ENCODE assay signal across 8 cellular contexts in genomic region chr13:51585234-51585672, GRCh38. TPM values are rescaled to one million over a fixed set of nuclear protein-coding genes. Genes with fewer than 3 reads are reported as not detected.
DNase-seq lines count a peak whose midpoint lies in the region; ATAC-seq and TF ChIP-seq lines count a peak whose summit lies in the region.

No MANE protein-coding gene starts in this region.

- peak overlapping the region; percentile 87 for H3K4me3 ChIP-seq in NB4 (ENCODE audit: low read depth, low read length)
- H3K4me3 ChIP-seq in brain microvascular endothelial cell (ENCODE audit: low read depth, low read length), result peak overlapping the region; percentile 90
- H3K4me3 ChIP-seq in upper lobe of right lung, result peak overlapping the region; percentile 93

- in situ Hi-C loops in brain microvascular endothelial cell (cut with HindIII; ENCODE audit: low pct_ligation_motif_present, low sequenced_read_pairs), result no loop called here

- TF ChIP-seq POLR2A in NB4 (IDR thresholded peaks at IDR 0.05; ENCODE audit: extremely low read depth, insufficient read length), result no peak

- TF ChIP-seq CTCF in NB4 (IDR thresholded peaks at IDR 0.05; ENCODE audit: low read depth, low read length) (no peak), brain microvascular endothelial cell (IDR thresholded peaks at IDR 0.05; ENCODE audit: low read depth, low read length, missing control alignments) (no peak), upper lobe of right lung (IDR thresholded peaks at IDR 0.05) (no peak)

- H3K27ac ChIP-seq in brain microvascular endothelial cell (peak overlapping the region; percentile 82), upper lobe of right lung (peak overlapping the region; percentile 88)

- H3K27me3 ChIP-seq in brain microvascular endothelial cell (replicated peaks), result no peaks in the 10 kb centered on the region
- no peaks in the 10 kb centered on the region for H3K27me3 ChIP-seq in upper lobe of right lung

- no peaks in the 10 kb centered on the region for H3K36me3 ChIP-seq in brain microvascular endothelial cell (replicated peaks)
- H3K36me3 ChIP-seq in upper lobe of right lung, result no peaks in the 10 kb centered on the region

- intact Hi-C loops in upper lobe of right lung (cut with DNase I), result no loop called here

- no peaks in the 10 kb centered on the region for H3K9me3 ChIP-seq in upper lobe of right lung

- DNase-seq in ELR (ENCODE audit: low read depth), result peak; percentile 38
- peak; percentile 66 for DNase-seq in NB4 (ENCODE audit: low read depth)
- peak; percentile 16 for DNase-seq in brain microvascular endothelial cell
- peak; percentile 72 for DNase-seq in medulla oblongata (ENCODE audit: extremely low spot score)
- no peak for DNase-seq in upper lobe of right lung

- H3K4me1 ChIP-seq in upper lobe of right lung, result peaks cover 21% of the 10 kb centered on the region

- no peak for ATAC-seq in upper lobe of right lung
- no peak for ATAC-seq in GM18517 (IDR thresholded peaks at IDR 0.05; ENCODE audit: unreplicated experiment)
- no peak for ATAC-seq in GM21515 (IDR thresholded peaks at IDR 0.05; ENCODE audit: unreplicated experiment)
- no peak for ATAC-seq in HG03520 (IDR thresholded peaks at IDR 0.05; ENCODE audit: unreplicated experiment)

RNA-seq across cellular contexts. Expression of gene WDFY2, which starts 1.0 kb away (rescaled TPM):
- 13.1 TPM for total RNA-seq in upper lobe of right lung
